Comparison of ENCODE assay signal across 1 cellular context in genomic region chr22:19151329-19152191, GRCh38.
TF ChIP-seq lines count a peak whose summit lies in the region.

No MANE protein-coding gene starts in this region.

TF ChIP-seq in H1, 55 proteins besides CTCF, POLR2A, EP300 and RAD21:
- peak; percentile 63; the same call in 1 of the 2 replicates for TF ChIP-seq SUZ12 (IDR thresholded peaks at IDR 0.05; ENCODE audit: low read length)
- TF ChIP-seq SP4 (IDR thresholded peaks at IDR 0.05; ENCODE audit: low read length), result no peak
- peak; percentile 81; the same call in 1 of the 2 replicates for TF ChIP-seq KDM1A (IDR thresholded peaks at IDR 0.05; ENCODE audit: borderline replicate concordance, low read length)
